10 cellular contexts compared by ENCODE assay signal in the genomic region with DNA sequence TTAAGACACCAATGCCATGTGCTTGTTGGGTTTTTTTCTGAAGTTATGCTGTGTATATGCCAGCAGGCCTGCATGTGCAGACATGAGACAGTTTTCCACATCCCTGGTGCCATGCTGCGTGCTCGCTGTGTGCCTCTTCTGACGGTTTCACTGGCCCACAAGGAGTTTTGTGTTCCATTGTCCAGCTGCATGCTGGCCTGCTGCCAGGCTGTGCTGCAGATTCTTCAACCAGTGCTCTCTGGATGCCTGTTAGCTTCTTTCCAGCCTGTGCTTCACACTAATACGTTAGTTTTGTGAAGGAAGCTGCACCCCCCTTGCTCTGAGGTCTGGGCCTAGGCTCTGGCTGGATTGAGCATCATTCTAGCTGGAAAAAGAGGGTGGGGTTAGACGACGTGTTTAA. TPM values are rescaled to one million over a fixed set of nuclear protein-coding genes. Genes with fewer than 3 reads are reported as not detected.
DNase-seq lines count a peak whose midpoint lies in the region; ATAC-seq and TF ChIP-seq lines count a peak whose summit lies in the region.
"Had no signal": no experiment of that assay in that cellular context is flagged by ENCODE, and none has a peak within 500 bp of the region (broad histone marks: within the 10 kb centered on the region; RNA-seq: fewer than 3 reads in every experiment).

No MANE protein-coding gene starts in this region.

- no peaks in the 10 kb centered on the region for H3K9me3 Mint-ChIP-seq in activated CD4-positive, alpha-beta memory T cell treated with anti-CD3 and anti-CD28 coated beads for 36 hours
- H3K9me3 Mint-ChIP-seq in HFFc6, result no peaks in the 10 kb centered on the region

- ATAC-seq in left cardiac atrium (no peak), GM18498 (IDR thresholded peaks at IDR 0.05; ENCODE audit: unreplicated experiment) (no peak)

- peaks cover 91% of the 10 kb centered on the region for H3K4me1 Mint-ChIP-seq in activated CD4-positive, alpha-beta memory T cell treated with anti-CD3 and anti-CD28 coated beads for 36 hours (ENCODE audit: low read depth)
- peaks cover 59% of the 10 kb centered on the region for H3K4me1 Mint-ChIP-seq in HFFc6 (ENCODE audit: low read depth)

- intact Hi-C loops in activated CD4-positive, alpha-beta memory T cell treated with anti-CD3 and anti-CD28 coated beads for 36 hours (cut with micrococcal nuclease), result loop anchor here (10.0 kb wide), 1 partner anchor 273 kb away; a partner anchor contains a TSS
- intact Hi-C loops in left cardiac atrium (cut with DNase I), result no loop called here

- H3K4me3 Mint-ChIP-seq in activated CD4-positive, alpha-beta memory T cell treated with anti-CD3 and anti-CD28 coated beads for 36 hours, result no peak overlapping the region
- H3K4me3 Mint-ChIP-seq in HFFc6, result no peak overlapping the region

- H3K36me3 Mint-ChIP-seq in activated CD4-positive, alpha-beta memory T cell treated with anti-CD3 and anti-CD28 coated beads for 36 hours, result peaks cover 6% of the 10 kb centered on the region
- peaks cover 9% of the 10 kb centered on the region for H3K36me3 Mint-ChIP-seq in HFFc6 (ENCODE audit: low read depth)

- H3K27me3 Mint-ChIP-seq in activated CD4-positive, alpha-beta memory T cell treated with anti-CD3 and anti-CD28 coated beads for 36 hours, result no peaks in the 10 kb centered on the region
- no peaks in the 10 kb centered on the region; the same call in 1 of the 2 replicates for H3K27me3 Mint-ChIP-seq in HFFc6 (ENCODE audit: insufficient read depth)

- peak overlapping the region; percentile 96 for H3K27ac Mint-ChIP-seq in activated CD4-positive, alpha-beta memory T cell treated with anti-CD3 and anti-CD28 coated beads for 36 hours
- H3K27ac Mint-ChIP-seq in HFFc6, result no peak overlapping the region

- POLR2A ChIA-PET in activated CD4-positive, alpha-beta memory T cell treated with anti-CD3 and anti-CD28 coated beads for 36 hours (lab: Charles Lee), result interaction anchor here (3.5 kb wide), 1 partner anchor 15 kb away, joined by 22 read pairs; no protein-coding TSS in a partner anchor

- peak; percentile 49 for DNase-seq in activated effector memory CD4-positive, alpha-beta T cell treated with anti-CD3 and anti-CD28 coated beads, Interleukin-2, amount 50 U/mL, for 16 hours
- no peak for DNase-seq in activated effector memory CD4-positive, alpha-beta T cell treated with Interleukin-2 at 50 U/mL for 16 hours
- DNase-seq in activated CD4-positive, alpha-beta memory T cell treated with anti-CD3 and anti-CD28 coated beads for 36 hours, result no peak
- DNase-seq in left cardiac atrium, result peak; percentile 58
- peak; percentile 43 for DNase-seq in superior temporal gyrus (ENCODE audit: extremely low spot score)
- no peak for DNase-seq in NOMO-1 treated with DMSO at 0.1 percent for 48 hours (lab: John Stamatoyannopoulos, UW; ENCODE audit: unreplicated experiment)
- DNase-seq in HFFc6, result no peak
- DNase-seq: NCI-H510A, SK-N-SH had no signal

- no peak for TF ChIP-seq CTCF in HFFc6 (IDR thresholded peaks at IDR 0.05)

- CTCF ChIA-PET in activated CD4-positive, alpha-beta memory T cell treated with anti-CD3 and anti-CD28 coated beads for 36 hours (lab: Charles Lee), result interaction anchor here (1.0 to 5.0 kb wide), 3 partner anchors 10 to 27 kb away, joined by 3 to 20 read pairs (median 6); no protein-coding TSS in a partner anchor

RNA-seq across cellular contexts. Expression of a gene that starts 17.0 kb away (rescaled TPM):
- 10 to 100 TPM; 40.7 to 42.0 TPM for total RNA-seq in activated CD4-positive, alpha-beta memory T cell treated with anti-CD3 and anti-CD28 coated beads for 36 hours
- total RNA-seq in left cardiac atrium, result 10 to 100 TPM; 14.6 to 19.5 TPM
- total RNA-seq in HFFc6 (2021; fragmentation: NEBNext Ultra II Directional; extraction: Animal tissue kit (Norgen Biotek cat#: 25700)), result 10 to 100 TPM; 15.8 to 19.4 (median 18.2) TPM

Comparison
In these comparisons a context has a peak if more than half of its experiments do, and no peak if none do; other contexts are left out.
1. DNase-seq: peak in activated effector memory CD4-positive, alpha-beta T cell treated with anti-CD3 and anti-CD28 coated beads, Interleukin-2, amount 50 U/mL, for 16 hours (single experiment), left cardiac atrium (single experiment) and superior temporal gyrus (single experiment); none in activated effector memory CD4-positive, alpha-beta T cell treated with Interleukin-2 at 50 U/mL for 16 hours (single experiment), activated CD4-positive, alpha-beta memory T cell treated with anti-CD3 and anti-CD28 coated beads for 36 hours (single experiment), NOMO-1 treated with DMSO at 0.1 percent for 48 hours (single experiment) and HFFc6 (single experiment).